ENCODE assay signal across 8 cellular contexts in genomic region chr3:186772886-186773417, GRCh38. TPM values are rescaled to one million over a fixed set of nuclear protein-coding genes. Genes with fewer than 3 reads are reported as not detected.
DNase-seq lines count a peak whose midpoint lies in the region; ATAC-seq and TF ChIP-seq lines count a peak whose summit lies in the region.

No MANE protein-coding gene starts in this region.

- ATAC-seq in GM21786 (IDR thresholded peaks at IDR 0.05; ENCODE audit: unreplicated experiment) = peak; percentile 96

- DNase-seq in GM10266 (ENCODE audit: extremely low spot score) (peak; percentile 87), NCI-H1092 treated with DMSO at 0.1 percent for 48 hours (lab: John Stamatoyannopoulos, UW) (peak; percentile 59), globus pallidus (ENCODE audit: low spot score) (peak; percentile 64), pons (ENCODE audit: low spot score) (peak; percentile 68), ureter (ENCODE audit: low spot score) (peak; percentile 79), NCI-H748 (lab: John Stamatoyannopoulos, UW; ENCODE audit: unreplicated experiment) (no peak)
- peak; percentile 43 for DNase-seq in activated T-helper 9 cell treated with anti-CD3 and anti-CD28 coated beads, Interleukin-2, amount 50 U/mL, for 16 hours (ENCODE audit: low read depth)

- no peak for TF ChIP-seq CTCF in GM10266 (IDR thresholded peaks at IDR 0.05; ENCODE audit: control insufficient read depth, insufficient read depth, low read depth, missing control alignments)

RNA-seq across cellular contexts. Expression of gene EIF4A2, which starts 10.4 kb away (rescaled TPM):
- total RNA-seq in ureter = 343 TPM

RNA-seq across cellular contexts. Expression of gene RFC4, which starts 33.3 kb away (rescaled TPM):
- 9.8 TPM for total RNA-seq in ureter

RNA-seq across cellular contexts. Expression of gene KNG1, which starts 55.8 kb away (rescaled TPM):
- not detected for total RNA-seq in ureter
